In the genomic region with DNA sequence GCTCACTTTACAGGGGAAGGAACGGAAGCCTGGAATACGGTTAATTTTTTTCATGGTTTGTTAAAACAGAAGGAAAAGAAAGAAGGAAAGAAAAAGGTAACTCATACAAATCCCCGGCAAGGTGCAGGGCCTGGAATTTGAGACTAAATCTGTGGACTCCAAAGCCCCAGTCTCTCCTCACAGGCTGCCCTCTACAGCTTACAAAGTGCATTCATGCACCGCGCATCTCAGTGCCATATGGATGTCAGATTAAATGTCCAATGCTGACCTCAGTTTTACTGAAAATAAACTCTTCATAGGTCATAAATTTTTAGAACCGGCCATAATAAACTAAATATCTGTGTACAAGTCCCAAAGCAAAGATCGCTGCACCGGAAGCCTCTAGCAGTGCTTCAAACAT, we compare ENCODE assay signal across 15 cellular contexts. TPM values are rescaled to one million over a fixed set of nuclear protein-coding genes. Genes with fewer than 3 reads are reported as not detected.
DNase-seq lines count a peak whose midpoint lies in the region; ATAC-seq, FAIRE-seq and TF ChIP-seq lines count a peak whose summit lies in the region.
"Had no signal": no experiment of that assay in that cellular context is flagged by ENCODE, and none has a peak within 500 bp of the region (broad histone marks: within the 10 kb centered on the region; RNA-seq: fewer than 3 reads in every experiment).

No MANE protein-coding gene starts in this region.

- no peak overlapping the region for H3K23ac ChIP-seq in H9 (ENCODE audit: insufficient read length, low read depth, low read length)

- no peak overlapping the region for H3K4ac ChIP-seq in H9 (ENCODE audit: low read depth, low read length)

- TF ChIP-seq POLR2A in A549 (IDR thresholded peaks at IDR 0.05; ENCODE audit: low read length) = no peak

- H3K4me3 ChIP-seq in A549 (no peak overlapping the region), WERI-Rb-1 (ENCODE audit: low read depth, low read length) (no peak overlapping the region)
- H3K4me3 ChIP-seq: SK-N-MC had no signal

- H3T11ph ChIP-seq in H9 (ENCODE audit: low read length) = no peak overlapping the region

- H2BK120ac ChIP-seq in H9 (ENCODE audit: low read depth, low read length, poor library complexity, severe bottlenecking) = no peak overlapping the region

- H3K27me3 ChIP-seq in H9 (ENCODE audit: insufficient read depth, low read length) (no peaks in the 10 kb centered on the region), WERI-Rb-1 (ENCODE audit: insufficient read depth, low read depth, severe bottlenecking) (peaks cover 76% of the 10 kb centered on the region), layer of hippocampus (ENCODE audit: control insufficient read depth, insufficient read depth, low read length) (no peaks in the 10 kb centered on the region)

- H4K5ac ChIP-seq in H9 (ENCODE audit: insufficient read length, low read depth, low read length) = no peak overlapping the region

- no peak overlapping the region for H2BK12ac ChIP-seq in H9 (ENCODE audit: insufficient read length, low read depth, low read length)

- POLR2A ChIA-PET in A549 (lab: Yijun Ruan, JAX) = no interaction called here

- H3K79me1 ChIP-seq in H9 (ENCODE audit: insufficient read depth, low read depth, low read length, poor library complexity, severe bottlenecking) = no peaks in the 10 kb centered on the region

- H4K20me1 ChIP-seq in H9 (ENCODE audit: control insufficient read depth, insufficient read depth, insufficient read length) = no peaks in the 10 kb centered on the region

- no peak overlapping the region for H3K9ac ChIP-seq in H9 (ENCODE audit: extremely low read depth, insufficient read length, low read length)

- peak; percentile 38 for TF ChIP-seq CTCF in A549 (IDR thresholded peaks at IDR 0.05)
- peak; percentile 79 for TF ChIP-seq CTCF in H9 (conservative IDR thresholded peaks at IDR 0.05)
- peak; percentile 43 for TF ChIP-seq CTCF in WERI-Rb-1 (IDR thresholded peaks at IDR 0.05; ENCODE audit: low read depth, low read length)

- no peak for FAIRE-seq in A549 (lab: Jason Lieb, UNC)

- TF ChIP-seq RAD21 in A549 (conservative IDR thresholded peaks at IDR 0.05 in 1 of 2, IDR thresholded peaks at IDR 0.05 in 1 of 2) = no peak

- H3K4me1 ChIP-seq in A549 (peaks cover 80% of the 10 kb centered on the region), H9 (ENCODE audit: insufficient read depth, low read length) (no peaks in the 10 kb centered on the region; the same call in 1 of the 2 replicates)

- ATAC-seq in A549 (peak; percentile 57 to 62; a peak in 4 of 6 replicates), GM18867 (IDR thresholded peaks at IDR 0.05; ENCODE audit: unreplicated experiment) (no peak)
- ATAC-seq: HCT116 had no signal

- no peak overlapping the region for H2BK5ac ChIP-seq in H9 (ENCODE audit: insufficient read length, low read length)

- no peak overlapping the region for H4K8ac ChIP-seq in H9 (replicated peaks; ENCODE audit: insufficient read length, low read depth, low read length)

- DNase-seq in A549 (ENCODE audit: low read depth in 1 of 2, low spot score in 1 of 2) (peak in 1 of 2 experiments; percentile 33), H9 (no peak), WERI-Rb-1 (no peak), middle frontal gyrus (ENCODE audit: extremely low spot score, low spot score) (no peak), RKO (ENCODE audit: low spot score) (no peak)
- no peak for DNase-seq in activated CD8-positive, alpha-beta memory T cell treated with anti-CD3 and anti-CD28 coated beads, Interleukin-2, amount 50 U/mL, for 48 hours
- DNase-seq: activated CD4-positive, alpha-beta T cell treated with anti-CD3 and anti-CD28 coated beads for 48 hours; activated effector memory CD4-positive, alpha-beta T cell treated with anti-CD3 and anti-CD28 coated beads, Interleukin-2, amount 50 U/mL, for 16 hours; Kasumi-1; mesenchymal stem cell had no signal

- no peak overlapping the region for H3K27ac Mint-ChIP-seq in H9

- H3K9me3 ChIP-seq in A549 = no peaks in the 10 kb centered on the region
- no peaks in the 10 kb centered on the region for H3K9me3 ChIP-seq in H9 (ENCODE audit: control insufficient read depth, low read depth, low read length)
- H3K9me3 ChIP-seq in WERI-Rb-1 (ENCODE audit: severe bottlenecking) = no peaks in the 10 kb centered on the region

- H2AFZ ChIP-seq in H9 (ENCODE audit: low read length) = no peak overlapping the region

- H3K14ac ChIP-seq in H9 (ENCODE audit: insufficient read depth, low read length) = no peak overlapping the region

- no peaks in the 10 kb centered on the region for H3K9me3 Mint-ChIP-seq in H9

- H2BK20ac ChIP-seq in H9 (ENCODE audit: low read depth, low read length, poor library complexity, severe bottlenecking) = no peak overlapping the region

- H3K4me2 ChIP-seq in A549 (no peak overlapping the region), H9 (ENCODE audit: insufficient read depth, insufficient read length, low read length) (no peak overlapping the region)

- no peak overlapping the region for H3K56ac ChIP-seq in H9 (ENCODE audit: insufficient read length, low read depth, low read length)

- H3K4me3 Mint-ChIP-seq in H9 = no peak overlapping the region

- TF ChIP-seq EP300 in A549 (IDR thresholded peaks at IDR 0.05) = no peak

- H3K79me2 ChIP-seq in H9 (ENCODE audit: insufficient read depth, low read length) = peaks cover 1% of the 10 kb centered on the region; the same call in 1 of the 2 replicates

- H2BK15ac ChIP-seq in H9 (ENCODE audit: low read depth, low read length) = no peak overlapping the region

- peaks cover 6% of the 10 kb centered on the region for H3K27me3 Mint-ChIP-seq in H9 (ENCODE audit: low read depth)

- H3K4me1 Mint-ChIP-seq in H9 = peaks cover 29 to 40% of the 10 kb centered on the region in 2 experiments

- H3K36me3 ChIP-seq in WERI-Rb-1 = no peaks in the 10 kb centered on the region

- no peak overlapping the region for H2AK5ac ChIP-seq in H9 (ENCODE audit: insufficient read length, low read length)

- H3K36me3 Mint-ChIP-seq in H9 (ENCODE audit: insufficient read depth in 1 of 3, low read depth in 3 of 3) = no peaks in the 10 kb centered on the region

- 63% methylated on average over 8 of the region's 8 CpGs for WGBS in A549 (ENCODE audit: missing lambda C conversion rate)
- no CpG with 5 or more reads among the region's 8 CpGs for WGBS in H9 (ENCODE audit: extremely low coverage, insufficient read length, low lambda C conversion rate)

- CTCF ChIA-PET in A549 (lab: Yijun Ruan, JAX) = no interaction called here

- H4K91ac ChIP-seq in H9 (ENCODE audit: insufficient read length, low read depth, low read length) = no peak overlapping the region

- H3K27ac ChIP-seq in A549 = no peak overlapping the region
- H3K27ac ChIP-seq in H9 (ENCODE audit: insufficient read length, low read depth, low read length) = no peak overlapping the region
- H3K27ac ChIP-seq in WERI-Rb-1 = no peak overlapping the region
- H3K27ac ChIP-seq in layer of hippocampus (ENCODE audit: low read depth, low read length) = peak overlapping the region; percentile 4
- H3K27ac ChIP-seq: SK-N-MC had no signal

- no peak overlapping the region for H3K18ac ChIP-seq in H9 (ENCODE audit: insufficient read length, low read depth, low read length)

- H3K23me2 ChIP-seq in H9 (ENCODE audit: insufficient read length, low read depth, low read length, poor library complexity, severe bottlenecking) = no peaks in the 10 kb centered on the region

TF ChIP-seq in A549, 52 proteins besides CTCF, POLR2A, EP300 and RAD21:
- no peak for TF ChIP-seq SREBF2 (IDR thresholded peaks at IDR 0.05)
- no peak for TF ChIP-seq GATA3 (IDR thresholded peaks at IDR 0.05; ENCODE audit: borderline replicate concordance)
- TF ChIP-seq RCOR1 (IDR thresholded peaks at IDR 0.05; ENCODE audit: low read depth, low read length) = no peak
- TF ChIP-seq, protein P1, sequence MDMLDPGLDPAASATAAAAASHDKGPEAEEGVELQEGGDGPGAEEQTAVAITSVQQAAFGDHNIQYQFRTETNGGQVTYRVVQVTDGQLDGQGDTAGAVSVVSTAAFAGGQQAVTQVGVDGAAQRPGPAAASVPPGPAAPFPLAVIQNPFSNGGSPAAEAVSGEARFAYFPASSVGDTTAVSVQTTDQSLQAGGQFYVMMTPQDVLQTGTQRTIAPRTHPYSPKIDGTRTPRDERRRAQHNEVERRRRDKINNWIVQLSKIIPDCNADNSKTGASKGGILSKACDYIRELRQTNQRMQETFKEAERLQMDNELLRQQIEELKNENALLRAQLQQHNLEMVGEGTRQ (IDR thresholded peaks at IDR 0.05) = no peak
- TF ChIP-seq, protein P2, sequence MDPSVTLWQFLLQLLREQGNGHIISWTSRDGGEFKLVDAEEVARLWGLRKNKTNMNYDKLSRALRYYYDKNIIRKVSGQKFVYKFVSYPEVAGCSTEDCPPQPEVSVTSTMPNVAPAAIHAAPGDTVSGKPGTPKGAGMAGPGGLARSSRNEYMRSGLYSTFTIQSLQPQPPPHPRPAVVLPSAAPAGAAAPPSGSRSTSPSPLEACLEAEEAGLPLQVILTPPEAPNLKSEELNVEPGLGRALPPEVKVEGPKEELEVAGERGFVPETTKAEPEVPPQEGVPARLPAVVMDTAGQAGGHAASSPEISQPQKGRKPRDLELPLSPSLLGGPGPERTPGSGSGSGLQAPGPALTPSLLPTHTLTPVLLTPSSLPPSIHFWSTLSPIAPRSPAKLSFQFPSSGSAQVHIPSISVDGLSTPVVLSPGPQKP (IDR thresholded peaks at IDR 0.05; ENCODE audit: low read depth, low read length) = no peak
- TF ChIP-seq CEBPB (IDR thresholded peaks at IDR 0.05) = no peak
- no peak for TF ChIP-seq HEYL (CRISPR knock-in tag; IDR thresholded peaks at IDR 0.05)

RNA-seq across cellular contexts. Expression of a gene that starts 17.8 kb away (rescaled TPM):
- polyA plus RNA-seq in A549 (2011; rRNA removed) (52.6 and 60.5 TPM in 2 replicates), A549 (2017; fragmentation: RNase III; extraction: RNeasy Plus Mini Kit Qiagen cat#74134 plus additional on column Dnase treatment) (18.8 to 26.2 TPM (median 23.9 TPM) in 3 replicates)
- 25.9 and 29.4 TPM in 2 replicates for polyA plus RNA-seq in A549 (2012; cell fraction: cytosol; rRNA removed)
- 46.7 and 55.3 TPM in 2 replicates for polyA plus RNA-seq in A549 (2012; cell fraction: nucleus; rRNA removed)
- 91.4 and 114 TPM in 2 replicates for polyA minus RNA-seq in A549 (2011; rRNA and poly(A)+ RNA removed)
- total RNA-seq in H9 (2021) = 7.6 and 7.8 TPM in 2 replicates
- polyA plus RNA-seq: BJ had no signal
